ENCODE assay signal across 22 cellular contexts in the genomic region with DNA sequence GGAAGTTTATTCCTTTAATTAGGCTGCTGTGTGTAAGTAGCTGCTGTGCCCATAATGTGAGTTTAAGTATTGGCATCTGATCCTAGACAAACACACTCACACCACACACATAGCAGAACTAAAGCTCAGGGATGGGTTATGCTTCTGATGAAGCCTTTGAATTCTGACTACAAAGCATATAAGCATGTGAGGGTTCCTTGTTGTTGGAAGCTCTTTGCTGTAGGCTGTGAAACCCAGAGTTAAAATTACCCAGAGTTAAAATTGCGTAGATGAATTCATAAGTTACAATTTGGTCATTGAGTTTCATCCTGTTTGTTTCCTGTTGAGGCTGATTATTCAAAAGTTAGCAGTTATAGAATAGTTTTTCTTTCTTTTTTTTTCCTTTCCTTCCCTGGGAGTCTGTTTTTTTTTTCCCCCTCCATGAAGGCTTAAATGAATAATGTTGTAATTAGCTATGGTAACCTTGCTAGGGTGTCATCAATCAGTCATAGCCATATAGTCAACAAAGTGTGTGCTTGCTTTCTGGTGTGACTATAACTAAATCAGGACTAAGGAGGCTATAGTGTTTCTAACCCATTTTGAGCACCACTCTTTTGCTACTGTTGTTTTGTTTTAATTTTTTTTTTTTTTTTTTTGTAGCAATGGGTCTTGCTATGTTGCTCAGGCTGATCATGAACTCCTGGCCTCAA.
DNase-seq lines count a peak whose midpoint lies in the region; ATAC-seq and TF ChIP-seq lines count a peak whose summit lies in the region.
"Had no signal": no experiment of that assay in that cellular context is flagged by ENCODE, and none has a peak within 500 bp of the region (broad histone marks: within the 10 kb centered on the region; RNA-seq: fewer than 3 reads in every experiment).

No MANE protein-coding gene starts in this region.

- WGBS in lower leg skin, 2 donors = 70 to 91% methylated on average over 1 of the region's 1 CpG

- intact Hi-C loops in CD8-positive, alpha-beta T cell (cut with DNase I, micrococcal nuclease) = no loop called here
- intact Hi-C loops in posterior cingulate gyrus (cut with DNase I) (no loop called here), lower leg skin (cut with DNase I; ENCODE audit: low total_unique reads) (no loop called here)

- no peak for TF ChIP-seq CTCF in CD8-positive, alpha-beta T cell (IDR thresholded peaks at IDR 0.05)
- TF ChIP-seq CTCF in lower leg skin (IDR thresholded peaks at IDR 0.05) = no peak

- no peak for DNase-seq in CD8-positive, alpha-beta T cell
- DNase-seq in KG1 (lab: John Stamatoyannopoulos, UW) (peak; percentile 21), posterior cingulate gyrus (no peak), lower leg skin (ENCODE audit: low spot score in 2 of 2) (no peak), NOMO-1 (lab: John Stamatoyannopoulos, UW; ENCODE audit: unreplicated experiment in 2 of 2) (no peak)
- peak in 4 of 10 donors; percentile 11 to 74 (median 37) for DNase-seq in naive thymus-derived CD8-positive, alpha-beta T cell
- DNase-seq: activated CD4-positive, alpha-beta T cell treated with anti-CD3 and anti-CD28 coated beads, Interleukin-2, amount 50 U/mL, for 4 hours; activated effector memory CD4-positive, alpha-beta T cell treated with Interleukin-2 at 50 U/mL for 16 hours; colonic mucosa; DMS79 treated with DMSO at 0.1 percent for 48 hours; foreskin keratinocyte; HFFc6; mesenchymal stem cell; NCI-H1092; NCI-H2107; NCI-H526 treated with DMSO at 0.1 percent for 48 hours; PC-3; SK-N-SH; stimulated activated CD8-positive, alpha-beta memory T cell treated with anti-CD3 and anti-CD28 coated beads, Interleukin-4, amount 100 ng/mL, for 48 hours had no signal

- ATAC-seq in CD8-positive, alpha-beta T cell = peak; percentile 55
- peak; percentile 70 to 73 for ATAC-seq in naive thymus-derived CD8-positive, alpha-beta T cell
- ATAC-seq: foreskin keratinocyte, PC-3 had no signal

- no peaks in the 10 kb centered on the region for H3K9me3 ChIP-seq in CD8-positive, alpha-beta T cell (ENCODE audit: low read length)
- H3K9me3 ChIP-seq: colonic mucosa, SK-N-SH had no signal

- H3K27ac ChIP-seq in CD8-positive, alpha-beta T cell (ENCODE audit: low read depth, low read length) = peak overlapping the region; percentile 25
- H3K27ac ChIP-seq: colonic mucosa, epithelial cell of prostate, foreskin keratinocyte had no signal

- CTCF ChIA-PET in CD8-positive, alpha-beta T cell (lab: Charles Lee) = interaction anchor here (0.7 to 1.6 kb wide), 6 partner anchors 86 to 1197 kb away, joined by 3 to 5 read pairs (median 3); no protein-coding TSS in a partner anchor

- no peak for TF ChIP-seq POLR2A in lower leg skin (IDR thresholded peaks at IDR 0.05)

- H3K9me3 Mint-ChIP-seq in CD8-positive, alpha-beta T cell = peaks cover 4% of the 10 kb centered on the region
- H3K9me3 Mint-ChIP-seq in activated naive CD8-positive, alpha-beta T cell (ENCODE audit: low read depth) = peaks cover 3% of the 10 kb centered on the region
- H3K9me3 Mint-ChIP-seq in naive thymus-derived CD8-positive, alpha-beta T cell = peaks cover 0 to 9% (median 0%) of the 10 kb centered on the region in 9 donors
- H3K9me3 Mint-ChIP-seq: HFFc6 had no signal

- no peaks in the 10 kb centered on the region for H3K36me3 Mint-ChIP-seq in CD8-positive, alpha-beta T cell
- H3K36me3 Mint-ChIP-seq in activated naive CD8-positive, alpha-beta T cell = peaks cover 7% of the 10 kb centered on the region
- H3K36me3 Mint-ChIP-seq in naive thymus-derived CD8-positive, alpha-beta T cell = peaks cover 0 to 3% (median 2%) of the 10 kb centered on the region in 3 donors

- no peaks in the 10 kb centered on the region for H3K36me3 ChIP-seq in CD8-positive, alpha-beta T cell (ENCODE audit: insufficient read depth, low read length)
- H3K36me3 ChIP-seq: colonic mucosa had no signal

- H3K4me3 ChIP-seq in CD8-positive, alpha-beta T cell (ENCODE audit: low read depth, low read length) = peak overlapping the region; percentile 2
- H3K4me3 ChIP-seq in lower leg skin (ENCODE audit: low read depth, poor library complexity, severe bottlenecking) = no peak overlapping the region
- H3K4me3 ChIP-seq: colonic mucosa had no signal

- no peaks in the 10 kb centered on the region for H3K27me3 Mint-ChIP-seq in CD8-positive, alpha-beta T cell (ENCODE audit: low read depth)
- no peaks in the 10 kb centered on the region for H3K27me3 Mint-ChIP-seq in activated naive CD8-positive, alpha-beta T cell
- no peaks in the 10 kb centered on the region for H3K27me3 Mint-ChIP-seq in naive thymus-derived CD8-positive, alpha-beta T cell
- H3K27me3 Mint-ChIP-seq: B cell had no signal

- H3K27ac Mint-ChIP-seq in CD8-positive, alpha-beta T cell = peak overlapping the region; percentile 85
- peak overlapping the region; percentile 90 for H3K27ac Mint-ChIP-seq in activated naive CD8-positive, alpha-beta T cell
- peak overlapping the region; percentile 75 to 96 (median 86) for H3K27ac Mint-ChIP-seq in naive thymus-derived CD8-positive, alpha-beta T cell
- H3K27ac Mint-ChIP-seq: B cell, HFFc6 had no signal

- POLR2A ChIA-PET in CD8-positive, alpha-beta T cell (lab: Charles Lee) = interaction anchor here (0.6 to 0.7 kb wide), 3 partner anchors 8 to 27 kb away, joined by 3 to 7 read pairs (median 5); no protein-coding TSS in a partner anchor
- POLR2A ChIA-PET in naive thymus-derived CD8-positive, alpha-beta T cell (lab: Charles Lee) = interaction anchor here (0.7 to 2.0 kb wide), 13 partner anchors 11 to 105 kb away, joined by 3 to 8 read pairs (median 4); no protein-coding TSS in a partner anchor

- peaks cover 61% of the 10 kb centered on the region for H3K4me1 ChIP-seq in CD8-positive, alpha-beta T cell (ENCODE audit: insufficient read depth, low read length)
- H3K4me1 ChIP-seq: colonic mucosa, foreskin keratinocyte had no signal

- H3K4me3 Mint-ChIP-seq in CD8-positive, alpha-beta T cell = peak overlapping the region; percentile 38
- peak overlapping the region; percentile 57 for H3K4me3 Mint-ChIP-seq in activated naive CD8-positive, alpha-beta T cell
- H3K4me3 Mint-ChIP-seq in naive thymus-derived CD8-positive, alpha-beta T cell = peak overlapping the region in 9 of 10 donors; percentile 26 to 76 (median 53)
- H3K4me3 Mint-ChIP-seq: B cell, HFFc6 had no signal

- no peaks in the 10 kb centered on the region for H3K27me3 ChIP-seq in CD8-positive, alpha-beta T cell (ENCODE audit: insufficient read depth, low read length)
- H3K27me3 ChIP-seq: colonic mucosa, foreskin keratinocyte had no signal

- H3K4me1 Mint-ChIP-seq in CD8-positive, alpha-beta T cell (ENCODE audit: low read depth) = peaks cover 52% of the 10 kb centered on the region
- H3K4me1 Mint-ChIP-seq in activated naive CD8-positive, alpha-beta T cell (ENCODE audit: low read depth) = peaks cover 66% of the 10 kb centered on the region
- H3K4me1 Mint-ChIP-seq in naive thymus-derived CD8-positive, alpha-beta T cell = peaks cover 25 to 55% (median 53%) of the 10 kb centered on the region in 4 donors
